Comparison of ENCODE assay signal across 1 cellular context in the genomic region with DNA sequence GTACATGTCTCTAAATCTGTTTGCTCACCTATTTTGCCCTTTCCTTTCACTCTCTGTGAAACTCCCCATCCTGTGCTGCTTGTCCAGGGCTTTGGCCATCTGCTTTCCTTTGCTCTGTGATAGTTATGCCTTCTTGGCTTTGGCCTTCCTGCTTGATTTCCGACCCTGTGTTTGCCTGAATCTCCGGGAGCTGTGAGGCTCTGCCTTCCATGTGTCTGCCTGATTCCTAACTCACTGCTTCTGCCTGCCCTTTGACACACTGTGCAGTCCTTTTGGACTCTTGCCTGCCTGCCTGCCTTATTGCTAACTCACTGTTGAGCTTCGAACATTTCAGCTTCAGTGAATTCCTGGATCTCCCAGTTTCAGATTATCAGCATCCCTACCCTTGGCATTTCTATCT.
TF ChIP-seq lines count a peak whose summit lies in the region.

No MANE protein-coding gene starts in this region.

TF ChIP-seq in SK-N-SH, 30 proteins besides CTCF, POLR2A, EP300 and RAD21 (continued from another document):
- TF ChIP-seq FOSL2 (IDR thresholded peaks at IDR 0.05; ENCODE audit: borderline replicate concordance, low read depth) = no peak
- TF ChIP-seq EZH2phosphoT487 (IDR thresholded peaks at IDR 0.05; ENCODE audit: borderline replicate concordance, low read depth) = no peak
- TF ChIP-seq TEAD4 (IDR thresholded peaks at IDR 0.05; ENCODE audit: borderline replicate concordance, insufficient read depth) = no peak
- TF ChIP-seq, protein P1, sequence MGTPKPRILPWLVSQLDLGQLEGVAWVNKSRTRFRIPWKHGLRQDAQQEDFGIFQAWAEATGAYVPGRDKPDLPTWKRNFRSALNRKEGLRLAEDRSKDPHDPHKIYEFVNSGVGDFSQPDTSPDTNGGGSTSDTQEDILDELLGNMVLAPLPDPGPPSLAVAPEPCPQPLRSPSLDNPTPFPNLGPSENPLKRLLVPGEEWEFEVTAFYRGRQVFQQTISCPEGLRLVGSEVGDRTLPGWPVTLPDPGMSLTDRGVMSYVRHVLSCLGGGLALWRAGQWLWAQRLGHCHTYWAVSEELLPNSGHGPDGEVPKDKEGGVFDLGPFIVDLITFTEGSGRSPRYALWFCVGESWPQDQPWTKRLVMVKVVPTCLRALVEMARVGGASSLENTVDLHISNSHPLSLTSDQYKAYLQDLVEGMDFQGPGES (IDR thresholded peaks at IDR 0.05; ENCODE audit: low read depth, low read length) = no peak
- no peak for TF ChIP-seq GATA2 (CRISPR knock-in tag; IDR thresholded peaks at IDR 0.05)
TF ChIP-seq in SK-N-SH: peak in this region for 0.
